ENCODE assay signal across 15 cellular contexts in genomic region chr1:105138445-105138821, GRCh38.
DNase-seq lines count a peak whose midpoint lies in the region; ATAC-seq and TF ChIP-seq lines count a peak whose summit lies in the region.
"Had no signal": no experiment of that assay in that cellular context is flagged by ENCODE, and none has a peak within 500 bp of the region (broad histone marks: within the 10 kb centered on the region; RNA-seq: fewer than 3 reads in every experiment).

No MANE protein-coding gene starts in this region.

- WGBS in endodermal cell (ENCODE audit: insufficient coverage in 1 of 2, insufficient read length in 1 of 2), 2 experiments = 93 to 100% methylated on average over 6 of the region's 6 CpGs

- ATAC-seq in stimulated activated memory B cell treated with anti-CD40 and anti-IgM and Interleukin-4, amounts not matched to agents 10 μg/mL and 1 μg/mL and 100 μg/mL, for 72 hours = peak; percentile 50
- no peak for ATAC-seq in left colon
- ATAC-seq: activated naive CD8-positive, alpha-beta T cell treated with anti-CD3 and anti-CD28 coated beads, Interleukin-2, amount 50 U/mL, for 24 hours; mucosa of descending colon had no signal

- no peak overlapping the region for H3K4me3 Mint-ChIP-seq in endodermal cell
- no peak overlapping the region for H3K4me3 Mint-ChIP-seq in stimulated activated memory B cell treated with anti-CD40 and anti-IgM and Interleukin-4, amounts not matched to agents 10 μg/mL and 1 μg/mL and 100 μg/mL, for 72 hours
- H3K4me3 Mint-ChIP-seq: activated naive CD8-positive, alpha-beta T cell treated with anti-CD3 and anti-CD28 coated beads, Interleukin-2, amount 50 U/mL, for 24 hours had no signal

- no peak overlapping the region for H3K9ac ChIP-seq in endodermal cell (ENCODE audit: extremely low read depth, low read length, poor library complexity, severe bottlenecking)

- no peak overlapping the region for H3K27ac Mint-ChIP-seq in endodermal cell
- no peak overlapping the region for H3K27ac Mint-ChIP-seq in stimulated activated memory B cell treated with anti-CD40 and anti-IgM and Interleukin-4, amounts not matched to agents 10 μg/mL and 1 μg/mL and 100 μg/mL, for 72 hours
- H3K27ac Mint-ChIP-seq: activated naive CD8-positive, alpha-beta T cell treated with anti-CD3 and anti-CD28 coated beads, Interleukin-2, amount 50 U/mL, for 24 hours had no signal

- H3K27me3 ChIP-seq in endodermal cell (ENCODE audit: control insufficient read depth, insufficient read depth, low read length, poor library complexity, severe bottlenecking) = no peaks in the 10 kb centered on the region
- H3K27me3 ChIP-seq: colonic mucosa, esophagus squamous epithelium had no signal

- H3K9me3 Mint-ChIP-seq in endodermal cell = no peaks in the 10 kb centered on the region
- no peaks in the 10 kb centered on the region for H3K9me3 Mint-ChIP-seq in stimulated activated memory B cell treated with anti-CD40 and anti-IgM and Interleukin-4, amounts not matched to agents 10 μg/mL and 1 μg/mL and 100 μg/mL, for 72 hours

- intact Hi-C loops in left colon (cut with DNase I, micrococcal nuclease) = no loop called here

- H3K4me1 Mint-ChIP-seq in endodermal cell = no peaks in the 10 kb centered on the region
- H3K4me1 Mint-ChIP-seq in stimulated activated memory B cell treated with anti-CD40 and anti-IgM and Interleukin-4, amounts not matched to agents 10 μg/mL and 1 μg/mL and 100 μg/mL, for 72 hours = no peaks in the 10 kb centered on the region
- H3K4me1 Mint-ChIP-seq: activated naive CD8-positive, alpha-beta T cell treated with anti-CD3 and anti-CD28 coated beads, Interleukin-2, amount 50 U/mL, for 24 hours had no signal

- no peaks in the 10 kb centered on the region for H3K36me3 ChIP-seq in endodermal cell (ENCODE audit: control insufficient read depth, insufficient read depth, low read length)
- H3K36me3 ChIP-seq: colonic mucosa, esophagus squamous epithelium, prostate gland had no signal

- DNase-seq in NCI-H82 (lab: John Stamatoyannopoulos, UW) (peak; percentile 59), NCI-H82 treated with DMSO at 0.1 percent for 48 hours (lab: John Stamatoyannopoulos, UW; ENCODE audit: unreplicated experiment) (no peak), NCI-H446 (lab: John Stamatoyannopoulos, UW) (peak; percentile 59 to 86), endodermal cell (no peak), NAMALWA (ENCODE audit: low spot score) (no peak), left colon (no peak), AG08395 (ENCODE audit: low spot score) (no peak)
- DNase-seq: activated naive CD8-positive, alpha-beta T cell treated with anti-CD3 and anti-CD28 coated beads, Interleukin-2, amount 50 U/mL, for 24 hours; colonic mucosa; esophagus squamous epithelium; stimulated activated CD4-positive, alpha-beta T cell treated with anti-CD3 and anti-CD28 coated beads, Interleukin-2, amount 100 ng/mL, for 24 hours had no signal

- peaks cover 2% of the 10 kb centered on the region for H3K27me3 Mint-ChIP-seq in endodermal cell (ENCODE audit: insufficient read depth)
- no peaks in the 10 kb centered on the region for H3K27me3 Mint-ChIP-seq in stimulated activated memory B cell treated with anti-CD40 and anti-IgM and Interleukin-4, amounts not matched to agents 10 μg/mL and 1 μg/mL and 100 μg/mL, for 72 hours
- H3K27me3 Mint-ChIP-seq: activated naive CD8-positive, alpha-beta T cell treated with anti-CD3 and anti-CD28 coated beads, Interleukin-2, amount 50 U/mL, for 24 hours had no signal

- TF ChIP-seq CTCF in endodermal cell (conservative IDR thresholded peaks at IDR 0.05) = no peak

- no peak overlapping the region for H3K4me3 ChIP-seq in endodermal cell (ENCODE audit: low read length)
- H3K4me3 ChIP-seq: colonic mucosa, esophagus squamous epithelium, mucosa of descending colon, prostate gland, SK-N-MC had no signal

- no peaks in the 10 kb centered on the region for H3K9me3 ChIP-seq in endodermal cell (ENCODE audit: control insufficient read depth, low read length)
- H3K9me3 ChIP-seq: colonic mucosa, esophagus squamous epithelium, mucosa of descending colon, prostate gland had no signal

- H3K27ac ChIP-seq in endodermal cell (ENCODE audit: low read depth, low read length) = peak overlapping the region; percentile 53
- H3K27ac ChIP-seq: colonic mucosa, esophagus squamous epithelium, prostate gland, SK-N-MC had no signal

- H3K36me3 Mint-ChIP-seq in endodermal cell (ENCODE audit: low read depth) = no peaks in the 10 kb centered on the region
- no peaks in the 10 kb centered on the region for H3K36me3 Mint-ChIP-seq in stimulated activated memory B cell treated with anti-CD40 and anti-IgM and Interleukin-4, amounts not matched to agents 10 μg/mL and 1 μg/mL and 100 μg/mL, for 72 hours

- H3K4me1 ChIP-seq in endodermal cell (ENCODE audit: control insufficient read depth, insufficient read depth, low read length) = no peaks in the 10 kb centered on the region
- H3K4me1 ChIP-seq: colonic mucosa, esophagus squamous epithelium, prostate gland had no signal

Comparison
In these comparisons a context has a peak if more than half of its experiments do, and no peak if none do; other contexts are left out.
1. DNase-seq: peak in NCI-H82 (single experiment) and NCI-H446 (2 of 2); none in NCI-H82 treated with DMSO at 0.1 percent for 48 hours (single experiment), endodermal cell (single experiment), NAMALWA (single experiment), left colon (0 of 2) and AG08395 (single experiment).